1 cellular context compared by ENCODE assay signal in genomic region chr12:52486166-52487105, GRCh38.
TF ChIP-seq lines count a peak whose summit lies in the region.

No MANE protein-coding gene starts in this region.

TF ChIP-seq in HEK293T, 16 proteins besides CTCF, POLR2A, EP300 and RAD21:
- TF ChIP-seq FOXM1 (IDR thresholded peaks at IDR 0.05; ENCODE audit: borderline replicate concordance): no peak
- no peak for TF ChIP-seq BHLHE40 (IDR thresholded peaks at IDR 0.05; ENCODE audit: borderline replicate concordance)
- TF ChIP-seq, protein P1, sequence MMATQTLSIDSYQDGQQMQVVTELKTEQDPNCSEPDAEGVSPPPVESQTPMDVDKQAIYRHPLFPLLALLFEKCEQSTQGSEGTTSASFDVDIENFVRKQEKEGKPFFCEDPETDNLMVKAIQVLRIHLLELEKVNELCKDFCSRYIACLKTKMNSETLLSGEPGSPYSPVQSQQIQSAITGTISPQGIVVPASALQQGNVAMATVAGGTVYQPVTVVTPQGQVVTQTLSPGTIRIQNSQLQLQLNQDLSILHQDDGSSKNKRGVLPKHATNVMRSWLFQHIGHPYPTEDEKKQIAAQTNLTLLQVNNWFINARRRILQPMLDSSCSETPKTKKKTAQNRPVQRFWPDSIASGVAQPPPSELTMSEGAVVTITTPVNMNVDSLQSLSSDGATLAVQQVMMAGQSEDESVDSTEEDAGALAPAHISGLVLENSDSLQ (IDR thresholded peaks at IDR 0.05): no peak
- TF ChIP-seq ELF4 (IDR thresholded peaks at IDR 0.05): no peak
- TF ChIP-seq SUZ12 (IDR thresholded peaks at IDR 0.05): no peak
- TF ChIP-seq CTBP1 (IDR thresholded peaks at IDR 0.05; ENCODE audit: borderline replicate concordance): no peak
- no peak for TF ChIP-seq ZNF384 (IDR thresholded peaks at IDR 0.05)
- TF ChIP-seq FOXK2 (IDR thresholded peaks at IDR 0.05): no peak
- TF ChIP-seq LEF1 (IDR thresholded peaks at IDR 0.05; ENCODE audit: borderline replicate concordance): no peak
